In the genomic region with DNA sequence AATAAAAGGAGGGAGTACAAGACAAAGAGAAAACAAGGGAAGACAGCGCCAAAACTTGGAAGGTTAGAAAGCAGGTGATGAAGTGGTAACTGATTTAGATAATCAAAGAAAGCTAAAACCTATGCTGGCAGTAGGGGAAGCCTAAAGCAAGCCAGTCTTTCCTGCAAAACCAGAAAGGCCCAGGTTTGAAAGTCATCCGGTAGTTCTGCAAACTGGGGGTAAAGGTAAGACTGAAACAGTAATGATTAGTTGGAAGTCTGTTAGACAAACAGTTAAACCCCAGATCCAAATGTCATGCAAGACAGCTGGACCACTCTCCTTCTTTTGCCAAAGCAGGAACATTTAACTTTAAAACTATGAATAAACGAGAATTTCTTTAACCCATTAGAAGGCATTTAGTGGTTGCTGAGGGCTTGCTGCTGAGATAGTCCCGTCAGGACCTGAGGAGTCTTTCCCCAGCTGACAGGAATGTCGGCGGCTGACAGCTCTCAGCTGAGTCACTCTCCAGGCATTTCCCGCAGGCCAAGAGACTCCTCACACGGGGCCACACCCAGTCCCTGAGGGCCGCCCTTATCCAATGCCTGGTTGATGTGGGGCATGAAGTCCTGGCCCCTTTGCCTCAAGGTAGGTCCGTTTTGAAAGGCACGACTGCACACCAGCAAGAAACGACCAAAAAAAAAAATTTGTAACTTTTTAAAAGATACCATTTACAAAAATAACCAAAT, we compare ENCODE assay signal across 10 cellular contexts. TPM values are rescaled to one million over a fixed set of nuclear protein-coding genes. Genes with fewer than 3 reads are reported as not detected.
DNase-seq lines count a peak whose midpoint lies in the region; ATAC-seq and TF ChIP-seq lines count a peak whose summit lies in the region.
"Had no signal": no experiment of that assay in that cellular context is flagged by ENCODE, and none has a peak within 500 bp of the region (broad histone marks: within the 10 kb centered on the region; RNA-seq: fewer than 3 reads in every experiment).

No MANE protein-coding gene starts in this region.

- peak overlapping the region; percentile 80 for H3K27ac Mint-ChIP-seq in osteocyte (ENCODE audit: unreplicated experiment)

- H3K4me3 Mint-ChIP-seq in osteocyte (ENCODE audit: unreplicated experiment): peak overlapping the region; percentile 26

- DNase-seq in EH (ENCODE audit: low read depth) (peak; percentile 95), RPMI7951 (ENCODE audit: low read depth) (peak; percentile 92), fibroblast of the aortic adventitia (ENCODE audit: low read depth) (peak; percentile 85), osteocyte (ENCODE audit: extremely low spot score, unreplicated experiment) (peak; percentile 92), NCI-H1694 treated with DMSO at 0.1 percent for 48 hours (lab: John Stamatoyannopoulos, UW) (no peak), KBM-7 (no peak), GM10248 (ENCODE audit: extremely low spot score) (no peak)
- DNase-seq: cerebellar nuclear complex, NCI-H510A treated with DMSO at 0.1 percent for 48 hours had no signal

- CTCF ChIA-PET in GM10248 (lab: Yijun Ruan, JAX): interaction anchor here (1.9 to 5.9 kb wide), 2 partner anchors 14 to 150 kb away, joined by 6 to 45 read pairs; no protein-coding TSS in a partner anchor

- H3K4me3 ChIP-seq in fibroblast of the aortic adventitia (ENCODE audit: low read depth, low read length): no peak overlapping the region

- no peak for ATAC-seq in HG03039 (IDR thresholded peaks at IDR 0.05; ENCODE audit: unreplicated experiment)

- H3K36me3 Mint-ChIP-seq in osteocyte (ENCODE audit: unreplicated experiment): no peaks in the 10 kb centered on the region

- H3K4me1 Mint-ChIP-seq in osteocyte (ENCODE audit: unreplicated experiment): peaks cover 35% of the 10 kb centered on the region

- no peaks in the 10 kb centered on the region for H3K9me3 Mint-ChIP-seq in osteocyte (ENCODE audit: unreplicated experiment)

- in situ Hi-C loops in KBM-7 (cut with MboI; ENCODE audit: low pct_unique_long_range_greater_than_20kb, low sequenced_read_pairs): no loop called here

- POLR2A ChIA-PET in GM10248 (lab: Yijun Ruan, JAX): no interaction called here

- no peaks in the 10 kb centered on the region for H3K27me3 Mint-ChIP-seq in osteocyte (ENCODE audit: unreplicated experiment)

- no peak for TF ChIP-seq CTCF in fibroblast of the aortic adventitia (IDR thresholded peaks at IDR 0.05; ENCODE audit: insufficient read depth, low read length)
- TF ChIP-seq CTCF in osteocyte (IDR thresholded peaks at IDR 0.05): no peak
- no peak for TF ChIP-seq CTCF in GM10248 (IDR thresholded peaks at IDR 0.05; ENCODE audit: control extremely low read depth, extremely low read depth, low read depth, missing control alignments)

RNA-seq across cellular contexts. Expression of a gene that starts 36.3 kb away (rescaled TPM):
- total RNA-seq in RPMI7951 (2014; rRNA removed; shearing (Covaris generic)): 1.6 and 3.2 TPM in 2 replicates
- total RNA-seq in fibroblast of the aortic adventitia (ENCODE audit: low replicate concordance): 4.1 and 12.7 TPM in 2 replicates
- total RNA-seq in osteocyte: 3.1 and 4.9 TPM in 2 replicates

Comparison
In these comparisons a context has a peak if more than half of its experiments do, and no peak if none do; other contexts are left out.
1. DNase-seq: peak in EH (single experiment), RPMI7951 (single experiment), fibroblast of the aortic adventitia (single experiment) and osteocyte (single experiment); none in NCI-H1694 treated with DMSO at 0.1 percent for 48 hours (single experiment), KBM-7 (single experiment) and GM10248 (single experiment).